ENCODE assay signal across 8 cellular contexts in the genomic region with DNA sequence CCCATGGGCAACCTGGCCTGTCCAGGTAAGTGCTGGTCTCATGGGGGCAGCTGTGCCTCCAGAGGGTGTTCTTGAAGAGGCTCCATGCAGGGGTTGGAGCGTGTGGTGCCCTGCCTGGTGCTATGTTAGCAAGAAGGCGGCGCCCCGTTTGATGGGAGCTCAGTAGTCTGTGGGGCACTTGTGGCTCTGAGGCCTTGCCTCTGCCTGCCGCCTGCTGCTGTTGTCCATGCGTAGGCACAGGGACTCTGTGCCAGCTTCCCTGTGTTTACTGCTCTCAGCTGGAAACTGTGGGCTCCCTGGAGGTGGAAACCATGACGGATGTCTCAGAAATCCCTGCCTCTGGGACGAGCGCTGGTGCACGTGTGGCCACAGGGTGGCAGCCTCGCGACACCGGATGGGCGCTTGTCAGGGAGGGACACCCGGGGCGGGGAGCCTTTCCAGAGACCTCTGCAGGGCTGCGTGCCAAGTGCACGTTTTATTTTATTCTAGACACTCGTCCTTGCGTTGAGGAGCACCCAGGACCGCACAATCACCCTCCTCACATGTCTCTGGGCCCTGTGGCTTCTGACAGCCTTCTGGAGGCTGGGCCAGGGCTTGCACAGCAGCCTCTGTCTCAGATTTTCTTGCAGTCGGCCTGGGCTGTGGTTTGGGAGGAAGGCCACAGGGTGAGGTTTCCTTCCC. TPM values are rescaled to one million over a fixed set of nuclear protein-coding genes. Genes with fewer than 3 reads are reported as not detected.
DNase-seq lines count a peak whose midpoint lies in the region; ATAC-seq and TF ChIP-seq lines count a peak whose summit lies in the region.

No MANE protein-coding gene starts in this region.

- POLR2A ChIA-PET in BJ (lab: Charles Lee): no interaction called here

- peak overlapping the region; percentile 72 for H3K27ac ChIP-seq in caudate nucleus (ENCODE audit: low read depth, low read length)

- peaks cover 5% of the 10 kb centered on the region for H3K36me3 ChIP-seq in BJ (ENCODE audit: control insufficient read depth, insufficient read depth, low read length)

- CTCF ChIA-PET in BJ (lab: Yijun Ruan, JAX): interaction anchor here (0.6 to 6.7 kb wide), 23 partner anchors 11 to 368 kb away, joined by 3 to 71 read pairs (median 4); partner anchors contain the start of gene WNT9A

- H3K27me3 ChIP-seq in BJ (ENCODE audit: control insufficient read depth, insufficient read depth, low read length): no peaks in the 10 kb centered on the region

- peak; percentile 91 for TF ChIP-seq CTCF in BJ (IDR thresholded peaks at IDR 0.05; ENCODE audit: insufficient read depth, low read depth, low read length)

- ATAC-seq in GM19324 (IDR thresholded peaks at IDR 0.05; ENCODE audit: low FRiP score, unreplicated experiment) (peak; percentile 71), HG03439 (IDR thresholded peaks at IDR 0.05; ENCODE audit: unreplicated experiment) (peak; percentile 60)

- H3K4me3 ChIP-seq in BJ (ENCODE audit: low read depth, low read length): no peak overlapping the region

- DNase-seq in BJ (ENCODE audit: low read depth) (peak; percentile 9), NCI-H510A (lab: John Stamatoyannopoulos, UW) (peak; percentile 92), caudate nucleus (lab: John Stamatoyannopoulos, UW) (peak in 59 of 61 donors; percentile 21 to 88 (median 64)), kidney glomerular epithelial cell (lab: John Stamatoyannopoulos, UW) (peak; percentile 33)
- peak; percentile 82 for DNase-seq in activated CD4-positive, CD25-positive, alpha-beta regulatory T cell treated with anti-CD3 and anti-CD28 coated beads, Interleukin-2, amount 50 U/mL, for 72 hours
- peak; percentile 74 to 78 for DNase-seq in stimulated activated CD4-positive, alpha-beta T cell treated with anti-CD3 and anti-CD28 coated beads, Interleukin-1b, Interleukin-23, amount 100 ng/mL, for 4 hours (ENCODE audit: low read depth in 2 of 2)

RNA-seq across cellular contexts. Expression of gene SNAP47, which starts 27.1 kb away (rescaled TPM):
- 24.7 and 32.8 TPM in 2 replicates for polyA plus RNA-seq in BJ (2011; rRNA removed)
- 19.3 and 20.0 TPM in 2 replicates for polyA minus RNA-seq in BJ (2011; rRNA and poly(A)+ RNA removed)

RNA-seq across cellular contexts. Expression of gene JMJD4, which starts 27.3 kb away (rescaled TPM):
- polyA plus RNA-seq in BJ (2011; rRNA removed): 18.6 and 20.5 TPM in 2 replicates
- polyA minus RNA-seq in BJ (2011; rRNA and poly(A)+ RNA removed): 35.8 and 48.1 TPM in 2 replicates

RNA-seq across cellular contexts. Expression of gene PRSS38, which starts 53.1 kb away (rescaled TPM):
- not detected in 2 replicates for polyA plus RNA-seq in BJ (2011; rRNA removed)
- not detected in 2 replicates for polyA minus RNA-seq in BJ (2011; rRNA and poly(A)+ RNA removed)

Comparison
In these comparisons a context has a peak if more than half of its experiments do, and no peak if none do; other contexts are left out.
1. DNase-seq: peak in every context shown above with its lines; median percentile 92 in NCI-H510A; 82 in activated CD4-positive, CD25-positive, alpha-beta regulatory T cell treated with anti-CD3 and anti-CD28 coated beads, Interleukin-2, amount 50 U/mL, for 72 hours; 76 in stimulated activated CD4-positive, alpha-beta T cell treated with anti-CD3 and anti-CD28 coated beads, Interleukin-1b, Interleukin-23, amount 100 ng/mL, for 4 hours; 64 in caudate nucleus; 33 in kidney glomerular epithelial cell; 9 in BJ.